In the genomic region with DNA sequence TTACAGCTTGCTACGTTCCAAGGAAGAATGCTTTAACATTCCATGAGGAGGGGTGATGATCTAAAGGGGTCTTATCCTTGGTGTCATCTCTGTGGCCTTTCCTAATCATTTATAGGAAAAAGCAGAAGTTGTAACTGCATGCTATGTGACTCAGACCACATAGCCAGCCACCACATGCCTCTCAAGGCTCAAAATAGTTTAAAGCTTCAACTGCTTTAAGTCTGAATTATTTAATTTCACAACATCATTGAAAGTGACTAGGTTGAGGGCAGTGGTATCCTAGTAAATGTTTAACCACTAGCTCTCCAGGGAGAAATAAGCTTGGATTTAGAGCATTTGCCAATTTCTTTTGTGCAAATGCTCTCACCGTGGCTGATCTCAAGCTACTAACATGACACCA, we compare ENCODE assay signal across 29 cellular contexts.
"Had no signal": no experiment of that assay in that cellular context is flagged by ENCODE, and none has a peak within 500 bp of the region (broad histone marks: within the 10 kb centered on the region; RNA-seq: fewer than 3 reads in every experiment).

No MANE protein-coding gene starts in this region.

- H3K27ac ChIP-seq: body of pancreas, hepatocyte, parathyroid adenoma, skin epidermis, testis, uterus, WERI-Rb-1 had no signal

- H3K36me3 ChIP-seq: uterus, WERI-Rb-1 had no signal

- H3K27me3 ChIP-seq: body of pancreas, hepatocyte, testis, uterus had no signal

- H3K4me3 ChIP-seq: body of pancreas, hepatocyte, lung, skin epidermis, testis, uterus had no signal

- DNase-seq: activated CD4-positive, alpha-beta T cell treated with anti-CD3 and anti-CD28 coated beads, Interleukin-2, amount 10 ng/mL, durations not matched to agents 7 days and 5 days; activated CD4-positive, CD25-positive, alpha-beta regulatory T cell treated with anti-CD3 and anti-CD28 coated beads, Interleukin-2, amount 50 U/mL, for 72 hours; activated CD8-positive, alpha-beta memory T cell treated with anti-CD3 and anti-CD28 coated beads, Interleukin-2, amount 10 ng/mL, durations not matched to agents 7 days and 5 days; activated CD8-positive, alpha-beta T cell treated with anti-CD3 and anti-CD28 coated beads for 36 hours; activated gamma-delta T cell; activated naive CD4-positive, alpha-beta T cell treated with anti-CD3 and anti-CD28 coated beads, Interleukin-2, amount 50 U/mL, for 16 hours; activated naive CD8-positive, alpha-beta T cell treated with anti-CD3 and anti-CD28 coated beads, Interleukin-2, amount 50 U/mL, for 24 hours; activated T-cell treated with anti-CD3 and anti-CD28 coated beads for 4 hours; anterior cingulate cortex; body of pancreas; caudate nucleus; dermis blood vessel endothelial cell; effector CD8-positive, alpha-beta T cell; foreskin melanocyte; immature natural killer cell; naive B cell; nucleus accumbens; right cardiac atrium; stimulated activated CD4-positive, alpha-beta T cell treated with anti-CD3 and anti-CD28 coated beads, Interleukin-2, amount 100 ng/mL, for 48 hours; stimulated activated CD8-positive, alpha-beta memory T cell treated with anti-CD3 and anti-CD28 coated beads, Interleukin-4, amount 100 ng/mL, for 48 hours; stimulated activated naive B cell treated with anti-CD40 and anti-IgM and Interleukin-4, amounts not matched to agents 10 μg/mL and 1 μg/mL and 100 μg/mL, for 72 hours; testis; trophoblast cell; uterus; WERI-Rb-1 had no signal
